Comparison of ENCODE assay signal across 17 cellular contexts in genomic region chr4:6123116-6123515, GRCh38.
"Had no signal": no experiment of that assay in that cellular context is flagged by ENCODE, and none has a peak within 500 bp of the region (broad histone marks: within the 10 kb centered on the region; RNA-seq: fewer than 3 reads in every experiment).

No MANE protein-coding gene starts in this region.

- H3K27ac ChIP-seq: breast epithelium, epithelial cell of prostate, heart left ventricle, thoracic aorta, vagina had no signal

- ATAC-seq: activated CD4-positive, alpha-beta T cell treated with anti-CD3 and anti-CD28 coated beads for 36 hours; heart left ventricle; left cardiac atrium; mucosa of descending colon; sciatic nerve; stimulated activated naive B cell treated with anti-CD40 and anti-IgM and Interleukin-4, amounts not matched to agents 10 μg/mL and 1 μg/mL and 100 μg/mL, for 72 hours had no signal

- DNase-seq: activated CD4-positive, alpha-beta T cell treated with anti-CD3 and anti-CD28 coated beads for 36 hours; activated CD4-positive, alpha-beta T cell treated with anti-CD3 and anti-CD28 coated beads, Interleukin-2, amount 50 U/mL, for 48 hours; activated naive CD4-positive, alpha-beta T cell; activated naive CD8-positive, alpha-beta T cell treated with anti-CD3 and anti-CD28 coated beads for 36 hours; cerebellar nuclear complex; cortex of kidney; heart left ventricle; left cardiac atrium; mucosa of descending colon; small intestine; stimulated activated CD4-positive, alpha-beta T cell treated with anti-CD3 and anti-CD28 coated beads, Interleukin-2, amount 100 ng/mL, for 24 hours; stimulated activated naive B cell treated with anti-CD40 and anti-IgM and Interleukin-4, amounts not matched to agents 10 μg/mL and 1 μg/mL and 100 μg/mL, for 72 hours had no signal
